In the genomic region with DNA sequence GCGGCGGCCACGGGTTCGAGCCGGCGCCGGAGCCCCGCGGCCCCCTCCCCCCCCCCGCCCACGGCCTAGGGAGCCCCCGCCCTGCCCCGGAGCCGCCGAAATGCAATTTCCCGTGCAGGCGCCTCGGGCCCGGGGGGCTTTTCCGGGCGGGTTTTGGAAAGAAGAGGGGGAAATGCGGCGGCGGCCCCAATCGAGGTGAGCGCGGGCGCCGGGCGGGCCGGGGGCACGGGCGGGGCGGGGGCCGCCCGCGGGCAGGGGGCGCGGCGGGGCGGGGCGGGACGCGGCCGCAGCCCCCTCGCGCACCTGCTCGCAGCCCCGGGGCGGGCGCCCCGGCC, we compare ENCODE assay signal across 9 cellular contexts. TPM values are rescaled to one million over a fixed set of nuclear protein-coding genes. Genes with fewer than 3 reads are reported as not detected.
DNase-seq lines count a peak whose midpoint lies in the region; ATAC-seq and TF ChIP-seq lines count a peak whose summit lies in the region.
"Had no signal": no experiment of that assay in that cellular context is flagged by ENCODE, and none has a peak within 500 bp of the region (broad histone marks: within the 10 kb centered on the region; RNA-seq: fewer than 3 reads in every experiment).

No MANE protein-coding gene starts in this region.

- TF ChIP-seq CTCF in DOHH2 (IDR thresholded peaks at IDR 0.05; ENCODE audit: low read depth, low read length, poor library complexity, severe bottlenecking): no peak
- no peak for TF ChIP-seq CTCF in PC-3 (conservative IDR thresholded peaks at IDR 0.05; ENCODE audit: low read depth, low read length)
- TF ChIP-seq CTCF in esophagus muscularis mucosa (IDR thresholded peaks at IDR 0.05): no peak

- intact Hi-C loops in PC-3 (cut with micrococcal nuclease) (no loop called here), esophagus muscularis mucosa (cut with DNase I) (no loop called here)

- peaks cover 21% of the 10 kb centered on the region for H3K27me3 ChIP-seq in DOHH2 (ENCODE audit: control insufficient read depth, low read length)
- no peaks in the 10 kb centered on the region for H3K27me3 ChIP-seq in PC-3 (ENCODE audit: low read length)
- H3K27me3 ChIP-seq in esophagus muscularis mucosa: no peaks in the 10 kb centered on the region

- H3K27ac ChIP-seq in DOHH2 (ENCODE audit: low read depth, low read length): no peak overlapping the region
- no peak overlapping the region for H3K27ac ChIP-seq in PC-3 (ENCODE audit: low read length)
- H3K27ac ChIP-seq in esophagus muscularis mucosa (replicated peaks in 1 of 4): peak overlapping the region; percentile 80 to 92 (median 83)

- no TSS peak for BruUV-seq in PC-3 (replicated peaks; lab: Mats Ljungman, UMichigan)

- H3K36me3 ChIP-seq in DOHH2 (ENCODE audit: control insufficient read depth, low read length) (no peaks in the 10 kb centered on the region), PC-3 (ENCODE audit: low read depth, low read length) (no peaks in the 10 kb centered on the region), esophagus muscularis mucosa (no peaks in the 10 kb centered on the region)

- no peaks in the 10 kb centered on the region for H3K9me3 Mint-ChIP-seq in activated CD8-positive, alpha-beta T cell treated with anti-CD3 and anti-CD28 coated beads, Interleukin-2, amount 10 ng/mL, durations not matched to agents 7 days and 5 days (ENCODE audit: insufficient read depth)

- WGBS in esophagus muscularis mucosa: 0% methylated on average over 1 of the region's 52 CpGs

- peaks cover 45% of the 10 kb centered on the region for H3K4me1 Mint-ChIP-seq in activated CD8-positive, alpha-beta T cell treated with anti-CD3 and anti-CD28 coated beads, Interleukin-2, amount 10 ng/mL, durations not matched to agents 7 days and 5 days (ENCODE audit: low read depth)

- H3K9me3 ChIP-seq in DOHH2 (ENCODE audit: control insufficient read depth, insufficient read depth, low read length) (no peaks in the 10 kb centered on the region), PC-3 (ENCODE audit: low read length) (no peaks in the 10 kb centered on the region), esophagus muscularis mucosa (no peaks in the 10 kb centered on the region)

- H4K20me1 ChIP-seq in DOHH2 (ENCODE audit: control insufficient read depth, insufficient read depth, low read depth, low read length): no peaks in the 10 kb centered on the region
- H4K20me1 ChIP-seq in PC-3 (ENCODE audit: low read length): no peaks in the 10 kb centered on the region

- peaks cover 24% of the 10 kb centered on the region for H3K27me3 Mint-ChIP-seq in activated CD8-positive, alpha-beta T cell treated with anti-CD3 and anti-CD28 coated beads, Interleukin-2, amount 10 ng/mL, durations not matched to agents 7 days and 5 days (ENCODE audit: low read depth)

- no peak for TF ChIP-seq EP300 in esophagus muscularis mucosa (IDR thresholded peaks at IDR 0.05)

- POLR2A ChIA-PET in PC-3 (lab: Charles Lee; ENCODE audit: unreplicated experiment): no interaction called here
- POLR2A ChIA-PET in activated CD8-positive, alpha-beta T cell treated with anti-CD3 and anti-CD28 coated beads, Interleukin-2, amount 10 ng/mL, durations not matched to agents 7 days and 5 days (lab: Charles Lee): interaction anchor here (5.3 kb wide), 1 partner anchor 25 kb away, joined by 49 read pairs; no protein-coding TSS in a partner anchor

- H3K4me3 Mint-ChIP-seq in activated CD8-positive, alpha-beta T cell treated with anti-CD3 and anti-CD28 coated beads, Interleukin-2, amount 10 ng/mL, durations not matched to agents 7 days and 5 days: no peak overlapping the region

- peak overlapping the region; percentile 75 for H3K4me3 ChIP-seq in DOHH2 (ENCODE audit: low read length)
- H3K4me3 ChIP-seq in PC-3 (ENCODE audit: low read length): peak overlapping the region; percentile 89
- peak overlapping the region; percentile 61 to 90 (median 82) for H3K4me3 ChIP-seq in esophagus muscularis mucosa
- peak overlapping the region; percentile 54 for H3K4me3 ChIP-seq in skeletal muscle cell (ENCODE audit: low read depth, low read length)

- H3K4me1 ChIP-seq in DOHH2 (ENCODE audit: control insufficient read depth, low read length) (peaks cover 55% of the 10 kb centered on the region), PC-3 (ENCODE audit: insufficient read depth, low read length) (peaks cover 9% of the 10 kb centered on the region), esophagus muscularis mucosa (peaks cover 25 to 48% (median 39%) of the 10 kb centered on the region in 4 donors)

- CTCF ChIA-PET in PC-3 (lab: Charles Lee): interaction anchor here (0.6 to 0.7 kb wide), 3 partner anchors 18 to 270 kb away, joined by 3 to 10 read pairs (median 8); no protein-coding TSS in a partner anchor
- CTCF ChIA-PET in activated CD8-positive, alpha-beta T cell treated with anti-CD3 and anti-CD28 coated beads, Interleukin-2, amount 10 ng/mL, durations not matched to agents 7 days and 5 days (lab: Charles Lee): no interaction called here

- no peaks in the 10 kb centered on the region for H3K9me2 ChIP-seq in DOHH2 (replicated peaks; ENCODE audit: control insufficient read depth, low read length)
- H3K9me2 ChIP-seq in PC-3 (replicated peaks; ENCODE audit: low read length): no peaks in the 10 kb centered on the region

- peak overlapping the region; percentile 86; the same call in 1 of the 2 replicates for H2AFZ ChIP-seq in PC-3 (ENCODE audit: low read length)

- no peaks in the 10 kb centered on the region for H3F3A ChIP-seq in DOHH2 (ENCODE audit: control insufficient read depth, insufficient read depth)
- peaks cover 4% of the 10 kb centered on the region for H3F3A ChIP-seq in PC-3 (ENCODE audit: low read length, unreplicated experiment)

- TF ChIP-seq POLR2A in esophagus muscularis mucosa (IDR thresholded peaks at IDR 0.05; ENCODE audit: low read depth): no peak

- DNase-seq in PC-3 (no peak), esophagus muscularis mucosa (ENCODE audit: extremely low spot score) (no peak), skeletal muscle cell (ENCODE audit: low read depth) (no peak), NOMO-1 (lab: John Stamatoyannopoulos, UW; ENCODE audit: unreplicated experiment in 2 of 2) (no peak), iPS-NIHi11 (ENCODE audit: low spot score) (no peak), CD1c-positive myeloid dendritic cell (ENCODE audit: extremely low spot score) (no peak)
- no peak for DNase-seq in activated CD8-positive, alpha-beta T cell treated with anti-CD3 and anti-CD28 coated beads, Interleukin-2, amount 10 ng/mL, durations not matched to agents 7 days and 5 days
- DNase-seq: activated gamma-delta T cell treated with Interleukin-2 at 50 U/mL for 16 hours had no signal

- H3K79me2 ChIP-seq in DOHH2 (ENCODE audit: control insufficient read depth, low read length) (no peaks in the 10 kb centered on the region), PC-3 (ENCODE audit: low read length) (no peaks in the 10 kb centered on the region)

- H3K9ac ChIP-seq in PC-3 (ENCODE audit: low read length): peak overlapping the region; percentile 65; the same call in 1 of the 2 replicates

- ATAC-seq in PC-3: no peak
- ATAC-seq in activated CD8-positive, alpha-beta T cell treated with anti-CD3 and anti-CD28 coated beads, Interleukin-2, amount 10 ng/mL, durations not matched to agents 7 days and 5 days: no peak

- H3K4me2 ChIP-seq in DOHH2 (ENCODE audit: low read length) (peak overlapping the region; percentile 75), PC-3 (ENCODE audit: low read length) (peak overlapping the region; percentile 100)

- no peak overlapping the region for H3K27ac Mint-ChIP-seq in activated CD8-positive, alpha-beta T cell treated with anti-CD3 and anti-CD28 coated beads, Interleukin-2, amount 10 ng/mL, durations not matched to agents 7 days and 5 days

- no peaks in the 10 kb centered on the region for H3K36me3 Mint-ChIP-seq in activated CD8-positive, alpha-beta T cell treated with anti-CD3 and anti-CD28 coated beads, Interleukin-2, amount 10 ng/mL, durations not matched to agents 7 days and 5 days (ENCODE audit: low read depth)

RNA-seq across cellular contexts. Expression of a gene that starts 11.7 kb away (rescaled TPM):
- total RNA-seq in PC-3 (2014; rRNA removed) (1.7 TPM in 1 of 2 replicates, not detected in the other), esophagus muscularis mucosa (not detected)
- under 1 TPM; 0.60 to 0.90 TPM for total RNA-seq in activated CD8-positive, alpha-beta T cell treated with anti-CD3 and anti-CD28 coated beads, Interleukin-2, amount 10 ng/mL, durations not matched to agents 7 days and 5 days

RNA-seq across cellular contexts. Expression of a gene that starts 40.7 kb away (rescaled TPM):
- total RNA-seq in PC-3 (2014; rRNA removed) (5.4 and 6.0 TPM in 2 replicates), esophagus muscularis mucosa (1 to 10 TPM in 1 of 4 donors, under 1 TPM in 3; 0.42 to 1.1 (median 0.78) TPM)
- 1 to 10 TPM; 4.2 to 5.0 TPM for total RNA-seq in activated CD8-positive, alpha-beta T cell treated with anti-CD3 and anti-CD28 coated beads, Interleukin-2, amount 10 ng/mL, durations not matched to agents 7 days and 5 days

RNA-seq across cellular contexts. Expression of a gene that starts 40.8 kb away (rescaled TPM):
- 67.7 and 102 TPM in 2 replicates for total RNA-seq in PC-3 (2014; rRNA removed)
- 10 to 100 TPM; 22.9 to 42.8 (median 33.6) TPM for total RNA-seq in esophagus muscularis mucosa
- total RNA-seq in activated CD8-positive, alpha-beta T cell treated with anti-CD3 and anti-CD28 coated beads, Interleukin-2, amount 10 ng/mL, durations not matched to agents 7 days and 5 days: 10 to 100 TPM; 27.8 to 28.9 TPM

Comparison
In these comparisons a context has a peak if more than half of its experiments do, and no peak if none do; other contexts are left out.
1. H3K27ac ChIP-seq: peak in esophagus muscularis mucosa (4 of 4); none in DOHH2 (single experiment) and PC-3 (single experiment).
2. Peak in every context shown above with its lines, with median percentiles within 50 percentile points of each other: H3K4me3 ChIP-seq.